ENCODE assay signal across 27 cellular contexts in genomic region chr1:49626474-49626873, GRCh38.
"Had no signal": no experiment of that assay in that cellular context is flagged by ENCODE, and none has a peak within 500 bp of the region (broad histone marks: within the 10 kb centered on the region; RNA-seq: fewer than 3 reads in every experiment).

No MANE protein-coding gene starts in this region.

- H3K4me1 ChIP-seq: adrenal gland, SJSA1 had no signal

- H3K9me3 ChIP-seq: adrenal gland, SK-N-SH had no signal

- H3K4me3 ChIP-seq: adrenal gland, SJSA1 had no signal

- FAIRE-seq: astrocyte, colon, TTC549 had no signal

- ATAC-seq: activated CD8-positive, alpha-beta T cell treated with anti-CD3 and anti-CD28 coated beads for 36 hours; activated naive CD4-positive, alpha-beta T cell treated with anti-CD3 and anti-CD28 coated beads, Interleukin-2, amount 50 U/mL, for 72 hours; activated T-cell treated with anti-CD3 and anti-CD28 coated beads, Interleukin-2, amount 50 U/mL, for 4 hours had no signal

- H3K27ac ChIP-seq: adrenal gland, SJSA1 had no signal

- DNase-seq: activated CD4-positive, alpha-beta T cell treated with anti-CD3 and anti-CD28 coated beads, Interleukin-2, amount 10 ng/mL, durations not matched to agents 24 days and 14 days; activated CD4-positive, alpha-beta T cell treated with anti-CD3 and anti-CD28 coated beads, Interleukin-2, amount 50 U/mL, for 4 hours; activated CD8-positive, alpha-beta T cell treated with anti-CD3 and anti-CD28 coated beads for 36 hours; activated gamma-delta T cell treated with Interleukin-2 at 50 U/mL for 16 hours; activated naive CD4-positive, alpha-beta T cell treated with anti-CD3 and anti-CD28 coated beads for 36 hours; activated T-cell treated with anti-CD3 and anti-CD28 coated beads, Interleukin-2, amount 50 U/mL, for 4 hours; adrenal gland; central memory CD4-positive, alpha-beta T cell; NCI-H1092 treated with DMSO at 0.1 percent for 48 hours; NCI-H1417; NCI-H146; NCI-H187; NCI-H2029 treated with DMSO at 0.1 percent for 48 hours; NCI-H2107; NCI-H2171; NCI-H510A; NCI-H526; NCI-H748 treated with DMSO at 0.1 percent for 48 hours; NK-92 treated with Interleukin-12 subunit alpha and Interleukin-12 subunit beta, amount 100 ng/mL, for 24 hours; RPMI8226; SHP77 treated with DMSO at 0.1 percent for 48 hours; SK-N-SH had no signal

- H3K4me2 ChIP-seq: SK-N-SH had no signal
